Comparison of ENCODE assay signal across 9 cellular contexts in the genomic region with DNA sequence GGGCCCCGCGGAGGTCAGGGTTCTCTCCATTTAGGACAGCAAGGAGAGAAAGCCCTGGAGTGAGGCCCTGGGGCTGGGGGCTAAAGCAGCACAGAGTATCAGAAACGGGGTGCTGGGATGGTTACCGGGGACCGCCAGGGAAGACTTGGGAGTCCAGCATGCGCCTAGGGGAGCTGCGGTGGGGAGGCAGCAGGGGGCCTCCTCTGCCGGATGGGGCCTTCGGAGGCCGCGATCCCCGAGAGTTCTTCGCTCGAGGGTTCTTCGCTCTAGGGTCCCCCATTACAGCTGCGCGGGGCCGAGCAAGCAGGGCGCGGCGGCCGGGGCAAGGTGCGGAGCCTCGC. TPM values are rescaled to one million over a fixed set of nuclear protein-coding genes. Genes with fewer than 3 reads are reported as not detected.
DNase-seq lines count a peak whose midpoint lies in the region; ATAC-seq lines count a peak whose summit lies in the region.
"Had no signal": no experiment of that assay in that cellular context is flagged by ENCODE, and none has a peak within 500 bp of the region (broad histone marks: within the 10 kb centered on the region; RNA-seq: fewer than 3 reads in every experiment).

No MANE protein-coding gene starts in this region.

- H3K4me3 ChIP-seq in iPS-11a (ENCODE audit: low read depth, low read length): peak overlapping the region; percentile 45

- peaks cover 16% of the 10 kb centered on the region for H3K4me1 Mint-ChIP-seq in activated T-helper 17 cell treated with anti-CD3 and anti-CD28 coated beads, Interleukin-2, amount 50 U/mL, for 72 hours
- peaks cover 32% of the 10 kb centered on the region for H3K4me1 Mint-ChIP-seq in stimulated activated naive CD8-positive, alpha-beta T cell treated with anti-CD3 and anti-CD28 coated beads, Interleukin-15, Interleukin-2, amounts not matched to agents 100 ng/mL and 50 ng/mL, for 24 hours (ENCODE audit: low read depth)

- no peak overlapping the region for H3K27ac Mint-ChIP-seq in activated T-helper 17 cell treated with anti-CD3 and anti-CD28 coated beads, Interleukin-2, amount 50 U/mL, for 72 hours
- H3K27ac Mint-ChIP-seq in stimulated activated naive CD8-positive, alpha-beta T cell treated with anti-CD3 and anti-CD28 coated beads, Interleukin-15, Interleukin-2, amounts not matched to agents 100 ng/mL and 50 ng/mL, for 24 hours: peak overlapping the region; percentile 40

- peaks cover 3% of the 10 kb centered on the region for H3K27me3 Mint-ChIP-seq in activated T-helper 17 cell treated with anti-CD3 and anti-CD28 coated beads, Interleukin-2, amount 50 U/mL, for 72 hours
- H3K27me3 Mint-ChIP-seq in stimulated activated naive CD8-positive, alpha-beta T cell treated with anti-CD3 and anti-CD28 coated beads, Interleukin-15, Interleukin-2, amounts not matched to agents 100 ng/mL and 50 ng/mL, for 24 hours: no peaks in the 10 kb centered on the region

- no peaks in the 10 kb centered on the region for H3K36me3 Mint-ChIP-seq in activated T-helper 17 cell treated with anti-CD3 and anti-CD28 coated beads, Interleukin-2, amount 50 U/mL, for 72 hours (ENCODE audit: low read depth)
- no peaks in the 10 kb centered on the region for H3K36me3 Mint-ChIP-seq in stimulated activated naive CD8-positive, alpha-beta T cell treated with anti-CD3 and anti-CD28 coated beads, Interleukin-15, Interleukin-2, amounts not matched to agents 100 ng/mL and 50 ng/mL, for 24 hours (ENCODE audit: low read depth)

- in situ Hi-C loops in G401 (cut with HindIII; ENCODE audit: low sequenced_read_pairs): no loop called here

- peak; percentile 25 for ATAC-seq in activated T-helper 17 cell treated with anti-CD3 and anti-CD28 coated beads, Interleukin-2, amount 50 U/mL, for 72 hours (replicated peaks)

- H3K4me3 Mint-ChIP-seq in activated T-helper 17 cell treated with anti-CD3 and anti-CD28 coated beads, Interleukin-2, amount 50 U/mL, for 72 hours: peak overlapping the region; percentile 50
- peak overlapping the region; percentile 49 for H3K4me3 Mint-ChIP-seq in stimulated activated naive CD8-positive, alpha-beta T cell treated with anti-CD3 and anti-CD28 coated beads, Interleukin-15, Interleukin-2, amounts not matched to agents 100 ng/mL and 50 ng/mL, for 24 hours

- peak; percentile 26 for DNase-seq in NCI-H82 (lab: John Stamatoyannopoulos, UW)
- no peak for DNase-seq in NCI-H82 treated with DMSO at 0.1 percent for 48 hours (lab: John Stamatoyannopoulos, UW; ENCODE audit: unreplicated experiment)
- DNase-seq in UCSD-AML1 (lab: John Stamatoyannopoulos, UW; ENCODE audit: unreplicated experiment): no peak
- no peak for DNase-seq in G401 (ENCODE audit: low spot score)
- no peak for DNase-seq in HPDE6-E6E7 (ENCODE audit: extremely low spot score)
- DNase-seq: NK-92 treated with Interleukin-12 subunit alpha and Interleukin-12 subunit beta, amount 100 ng/mL, for 24 hours had no signal

- no peaks in the 10 kb centered on the region for H3K9me3 Mint-ChIP-seq in activated T-helper 17 cell treated with anti-CD3 and anti-CD28 coated beads, Interleukin-2, amount 50 U/mL, for 72 hours
- H3K9me3 Mint-ChIP-seq in stimulated activated naive CD8-positive, alpha-beta T cell treated with anti-CD3 and anti-CD28 coated beads, Interleukin-15, Interleukin-2, amounts not matched to agents 100 ng/mL and 50 ng/mL, for 24 hours: no peaks in the 10 kb centered on the region

RNA-seq across cellular contexts. Expression of gene APBA2, which starts 0.5 kb away (rescaled TPM):
- 1 to 10 TPM; 2.3 to 3.8 TPM for total RNA-seq in activated T-helper 17 cell treated with anti-CD3 and anti-CD28 coated beads, Interleukin-2, amount 50 U/mL, for 72 hours
- total RNA-seq in G401 (2014; rRNA removed; shearing (Covaris generic)): 20.8 and 27.6 TPM in 2 replicates

RNA-seq across cellular contexts. Expression of gene GOLGA6L7, which starts 36.8 kb away (rescaled TPM):
- total RNA-seq in activated T-helper 17 cell treated with anti-CD3 and anti-CD28 coated beads, Interleukin-2, amount 50 U/mL, for 72 hours: not detected
- total RNA-seq in G401 (2014; rRNA removed; shearing (Covaris generic)): not detected in 2 replicates
